Comparison of ENCODE assay signal across 2 cellular contexts in genomic region chr11:67230886-67231285, GRCh38.
A peak's percentile ranks its signal among the peaks of the same experiment; 100 is the strongest.
TF ChIP-seq lines count a peak whose summit lies in the region.

No MANE protein-coding gene starts in this region.

TF ChIP-seq in HEK293, 187 proteins besides CTCF, POLR2A, EP300 and RAD21:
- no peak for TF ChIP-seq ZSCAN23 (tag by site-specific recombination; IDR thresholded peaks at IDR 0.05)
- TF ChIP-seq ZNF26 (tag by site-specific recombination; IDR thresholded peaks at IDR 0.05): no peak
- no peak for TF ChIP-seq KLF7 (tag by site-specific recombination; IDR thresholded peaks at IDR 0.05; ENCODE audit: borderline replicate concordance)
- peak; percentile 94 for TF ChIP-seq ZNF121 (tag by site-specific recombination; IDR thresholded peaks at IDR 0.05)

TF ChIP-seq in K562, 482 proteins besides CTCF, POLR2A, EP300 and RAD21:
- TF ChIP-seq ZNF121 (CRISPR knock-in tag; conservative IDR thresholded peaks at IDR 0.05) (peak; percentile 97), IRF2 (CRISPR knock-in tag; IDR thresholded peaks at IDR 0.05) (no peak)
